ENCODE assay signal across 28 cellular contexts in the genomic region with DNA sequence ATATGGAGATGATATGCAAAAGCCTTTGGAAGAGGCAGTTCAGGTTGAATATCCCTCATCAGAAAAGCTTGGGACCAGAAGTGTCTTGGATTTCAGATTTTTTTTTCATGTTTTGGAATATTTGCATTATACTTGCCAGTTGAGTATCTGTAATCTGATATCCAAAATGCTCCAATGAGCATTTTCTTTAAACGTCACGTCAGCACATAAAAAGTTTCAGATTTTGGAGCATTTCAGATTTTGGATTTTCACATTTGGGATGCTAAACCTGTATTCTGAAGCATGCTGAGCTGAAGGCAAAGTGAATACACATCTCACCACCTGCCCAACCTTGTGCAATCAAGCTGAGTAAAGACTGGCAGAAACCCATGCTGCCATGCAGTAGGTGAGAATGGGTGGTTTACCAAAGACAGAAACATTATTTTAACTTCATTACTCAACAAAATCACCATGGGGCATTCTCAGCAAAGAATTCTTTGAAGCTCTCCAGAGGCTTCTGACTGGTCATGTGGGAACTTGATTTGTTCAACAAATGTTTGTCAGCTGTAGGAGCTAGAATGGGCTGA.
A peak's percentile ranks its signal among the peaks of the same experiment; 100 is the strongest.
DNase-seq lines count a peak whose midpoint lies in the region; ATAC-seq and TF ChIP-seq lines count a peak whose summit lies in the region.
"Had no signal": no experiment of that assay in that cellular context is flagged by ENCODE, and none has a peak within 500 bp of the region (broad histone marks: within the 10 kb centered on the region; RNA-seq: fewer than 3 reads in every experiment).

No MANE protein-coding gene starts in this region.

- H3K4me2 ChIP-seq in KMS-11: peak overlapping the region; percentile 23; the same call in 1 of the 2 replicates
- H3K4me2 ChIP-seq: neural progenitor cell had no signal

- TF ChIP-seq CTCF in KMS-11 (conservative IDR thresholded peaks at IDR 0.05; ENCODE audit: low read depth, low read length) (no peak), vagina (IDR thresholded peaks at IDR 0.05) (no peak)

- no peaks in the 10 kb centered on the region for H4K20me1 ChIP-seq in KMS-11 (ENCODE audit: insufficient read depth)

- in situ Hi-C loops in G401 (cut with HindIII; ENCODE audit: low sequenced_read_pairs): no loop called here

- ATAC-seq in naive thymus-derived CD4-positive, alpha-beta T cell: no peak
- ATAC-seq: lower lobe of right lung; mucosa of descending colon; sciatic nerve; stimulated activated memory B cell treated with anti-CD40 and anti-IgM and Interleukin-4, amounts not matched to agents 10 μg/mL and 1 μg/mL and 100 μg/mL, for 72 hours had no signal

- peaks cover 15 to 89% (median 75%) of the 10 kb centered on the region in 7 donors for H3K4me1 Mint-ChIP-seq in naive thymus-derived CD4-positive, alpha-beta T cell
- H3K4me1 Mint-ChIP-seq in activated CD4-positive, alpha-beta memory T cell treated with anti-CD3 and anti-CD28 coated beads for 36 hours (ENCODE audit: low read depth): peaks cover 74% of the 10 kb centered on the region
- H3K4me1 Mint-ChIP-seq: neural progenitor cell had no signal

- CTCF ChIA-PET in naive thymus-derived CD4-positive, alpha-beta T cell (lab: Charles Lee): interaction anchor here (0.8 kb wide), 1 partner anchor 12 kb away, joined by 3 read pairs; no protein-coding TSS in a partner anchor
- CTCF ChIA-PET in activated CD4-positive, alpha-beta memory T cell treated with anti-CD3 and anti-CD28 coated beads for 36 hours (lab: Charles Lee): interaction anchor here (1.7 to 2.4 kb wide), 2 partner anchors 12 to 17 kb away, joined by 3 to 9 read pairs; no protein-coding TSS in a partner anchor

- no peaks in the 10 kb centered on the region for H3K79me2 ChIP-seq in KMS-11 (ENCODE audit: insufficient read depth, low read depth)

- no peak overlapping the region for H3K4me3 ChIP-seq in KMS-11 (IDR thresholded peaks at IDR 0.05; ENCODE audit: insufficient read depth, low read depth, low read length)
- H3K4me3 ChIP-seq in naive thymus-derived CD4-positive, alpha-beta T cell (ENCODE audit: low read length): no peak overlapping the region
- no peak overlapping the region for H3K4me3 ChIP-seq in vagina
- H3K4me3 ChIP-seq: HAP-1, lower lobe of right lung, mucosa of descending colon, neural progenitor cell, testis had no signal

- H3K27me3 ChIP-seq in KMS-11 (ENCODE audit: insufficient read depth, low read depth) (no peaks in the 10 kb centered on the region), vagina (no peaks in the 10 kb centered on the region)
- no peaks in the 10 kb centered on the region for H3K27me3 ChIP-seq in naive thymus-derived CD4-positive, alpha-beta T cell (ENCODE audit: control insufficient read depth in 2 of 2, insufficient read depth in 2 of 2, low read length in 2 of 2)
- H3K27me3 ChIP-seq: neural progenitor cell, testis had no signal

- H3K9ac ChIP-seq in KMS-11: no peak overlapping the region
- H3K9ac ChIP-seq: neural progenitor cell had no signal

- intact Hi-C loops in naive thymus-derived CD4-positive, alpha-beta T cell (cut with micrococcal nuclease): loop anchor here in 1 of 2 donors (5.0 kb wide), 1 partner anchor 136 kb away; no protein-coding TSS in a partner anchor
- intact Hi-C loops in vagina (cut with DNase I): no loop called here
- intact Hi-C loops in activated CD4-positive, alpha-beta memory T cell treated with anti-CD3 and anti-CD28 coated beads for 36 hours (cut with micrococcal nuclease): no loop called here

- H2AFZ ChIP-seq in KMS-11 (ENCODE audit: low read depth): no peak overlapping the region
- H2AFZ ChIP-seq: neural progenitor cell had no signal

- DNase-seq in G401 (ENCODE audit: low spot score) (peak; percentile 1), vagina (ENCODE audit: extremely low spot score in 2 of 2) (no peak)
- DNase-seq in naive thymus-derived CD4-positive, alpha-beta T cell: no peak
- DNase-seq in stimulated activated CD4-positive, alpha-beta T cell treated with anti-CD3 and anti-CD28 coated beads, Interleukin-15, amount 100 ng/mL, for 24 hours: no peak
- no peak for DNase-seq in activated CD4-positive, alpha-beta memory T cell treated with anti-CD3 and anti-CD28 coated beads for 36 hours
- DNase-seq: activated CD4-positive, CD25-positive, alpha-beta regulatory T cell; activated CD8-positive, alpha-beta memory T cell treated with anti-CD3 and anti-CD28 coated beads, Interleukin-2, amount 50 U/mL, for 4 hours; aorta; caudate nucleus; glutamatergic neuron; kidney; lower lobe of right lung; mucosa of descending colon; NCI-H2081; NCI-H345; NCI-H774; stimulated activated CD4-positive, alpha-beta T cell treated with anti-CD3 and anti-CD28 coated beads, Interleukin-12 subunit alpha, Interleukin-12 subunit beta, amount 100 ng/mL, for 4 hours; stimulated activated CD4-positive, alpha-beta T cell treated with anti-CD3 and anti-CD28 coated beads, Interleukin-4, amount 100 ng/mL, for 24 hours; testis had no signal

- POLR2A ChIA-PET in naive thymus-derived CD4-positive, alpha-beta T cell (lab: Charles Lee): interaction anchor here (0.6 to 1.1 kb wide), 2 partner anchors 71 to 182 kb away, joined by 3 to 4 read pairs; no protein-coding TSS in a partner anchor
- POLR2A ChIA-PET in activated CD4-positive, alpha-beta memory T cell treated with anti-CD3 and anti-CD28 coated beads for 36 hours (lab: Charles Lee): no interaction called here

- H3K36me3 Mint-ChIP-seq in naive thymus-derived CD4-positive, alpha-beta T cell: peaks cover 0 to 5% (median 0%) of the 10 kb centered on the region in 5 donors
- peaks cover 1% of the 10 kb centered on the region for H3K36me3 Mint-ChIP-seq in activated CD4-positive, alpha-beta memory T cell treated with anti-CD3 and anti-CD28 coated beads for 36 hours
- H3K36me3 Mint-ChIP-seq: neural progenitor cell had no signal

- H3K9me3 ChIP-seq in naive thymus-derived CD4-positive, alpha-beta T cell (ENCODE audit: control insufficient read depth in 2 of 3, low read length in 3 of 3): no peaks in the 10 kb centered on the region
- no peaks in the 10 kb centered on the region for H3K9me3 ChIP-seq in vagina
- H3K9me3 ChIP-seq: HAP-1, lower lobe of right lung, mucosa of descending colon, testis had no signal

- H3K4me1 ChIP-seq in KMS-11 (ENCODE audit: low read depth, poor library complexity, severe bottlenecking) (peaks cover 47% of the 10 kb centered on the region), vagina (no peaks in the 10 kb centered on the region)
- H3K4me1 ChIP-seq in naive thymus-derived CD4-positive, alpha-beta T cell (ENCODE audit: control insufficient read depth in 2 of 2, insufficient read depth in 2 of 2, low read length in 2 of 2): peaks cover 24 to 34% of the 10 kb centered on the region in 2 donors
- H3K4me1 ChIP-seq: neural progenitor cell, testis had no signal

- no peaks in the 10 kb centered on the region for H3K36me3 ChIP-seq in KMS-11 (ENCODE audit: insufficient read depth)
- no peaks in the 10 kb centered on the region for H3K36me3 ChIP-seq in naive thymus-derived CD4-positive, alpha-beta T cell (ENCODE audit: control insufficient read depth in 2 of 3, insufficient read depth in 3 of 3, low read length in 3 of 3)
- H3K36me3 ChIP-seq in vagina: no peaks in the 10 kb centered on the region
- H3K36me3 ChIP-seq: HAP-1, lower lobe of right lung, neural progenitor cell had no signal

- H3K27ac Mint-ChIP-seq in naive thymus-derived CD4-positive, alpha-beta T cell: peak overlapping the region in 2 of 9 donors; percentile 4 to 38
- no peak overlapping the region for H3K27ac Mint-ChIP-seq in activated CD4-positive, alpha-beta memory T cell treated with anti-CD3 and anti-CD28 coated beads for 36 hours
- H3K27ac Mint-ChIP-seq: activated naive CD8-positive, alpha-beta T cell; activated T-helper 2 cell treated with anti-CD3 and anti-CD28 coated beads, Interferon-gamma antibody, Interleukin-2, Interleukin-4, amounts not matched to agents 10 μg/mL and 5 μg/mL and 100 μg/mL, durations not matched to agents 14 hours and 24 hours and 36 hours; neural progenitor cell; stimulated activated memory B cell treated with anti-CD40 and anti-IgM and Interleukin-4, amounts not matched to agents 10 μg/mL and 1 μg/mL and 100 μg/mL, for 72 hours had no signal

- H3K9me3 Mint-ChIP-seq in naive thymus-derived CD4-positive, alpha-beta T cell: no peaks in the 10 kb centered on the region
- H3K9me3 Mint-ChIP-seq in activated CD4-positive, alpha-beta memory T cell treated with anti-CD3 and anti-CD28 coated beads for 36 hours: no peaks in the 10 kb centered on the region
- H3K9me3 Mint-ChIP-seq: activated T-helper 2 cell treated with anti-CD3 and anti-CD28 coated beads, Interferon-gamma antibody, Interleukin-2, Interleukin-4, amounts not matched to agents 10 μg/mL and 5 μg/mL and 100 μg/mL, durations not matched to agents 14 hours and 24 hours and 36 hours; neural progenitor cell; stimulated activated memory B cell treated with anti-CD40 and anti-IgM and Interleukin-4, amounts not matched to agents 10 μg/mL and 1 μg/mL and 100 μg/mL, for 72 hours had no signal

- H3K27me3 Mint-ChIP-seq in naive thymus-derived CD4-positive, alpha-beta T cell: no peaks in the 10 kb centered on the region
- H3K27me3 Mint-ChIP-seq in activated CD4-positive, alpha-beta memory T cell treated with anti-CD3 and anti-CD28 coated beads for 36 hours: no peaks in the 10 kb centered on the region
- H3K27me3 Mint-ChIP-seq: activated naive CD8-positive, alpha-beta T cell; stimulated activated memory B cell treated with anti-CD40 and anti-IgM and Interleukin-4, amounts not matched to agents 10 μg/mL and 1 μg/mL and 100 μg/mL, for 72 hours had no signal

- H3K27ac ChIP-seq in KMS-11 (no peak overlapping the region), cingulate gyrus (ENCODE audit: low read depth, low read length) (peak overlapping the region; percentile 7), vagina (no peak overlapping the region)
- peak overlapping the region; percentile 3 for H3K27ac ChIP-seq in naive thymus-derived CD4-positive, alpha-beta T cell (ENCODE audit: low read depth, low read length)
- H3K27ac ChIP-seq: lower lobe of right lung, neural progenitor cell, RWPE1, testis had no signal

- TF ChIP-seq POLR2A in vagina (IDR thresholded peaks at IDR 0.05): no peak

- H3K4me3 Mint-ChIP-seq in naive thymus-derived CD4-positive, alpha-beta T cell: peak overlapping the region in 1 of 10 donors; percentile 40
- no peak overlapping the region for H3K4me3 Mint-ChIP-seq in activated CD4-positive, alpha-beta memory T cell treated with anti-CD3 and anti-CD28 coated beads for 36 hours
- H3K4me3 Mint-ChIP-seq: activated naive CD8-positive, alpha-beta T cell; neural progenitor cell; stimulated activated memory B cell treated with anti-CD40 and anti-IgM and Interleukin-4, amounts not matched to agents 10 μg/mL and 1 μg/mL and 100 μg/mL, for 72 hours had no signal

Comparison
In these comparisons a context has a peak if more than half of its experiments do, and no peak if none do; other contexts are left out.
1. H3K27ac ChIP-seq: peak in cingulate gyrus (single experiment) and naive thymus-derived CD4-positive, alpha-beta T cell (single experiment); none in KMS-11 (single experiment) and vagina (single experiment).